In genomic region chr15:98035577-98036010, GRCh38 we compare ENCODE assay signal across 27 cellular contexts.
DNase-seq lines count a peak whose midpoint lies in the region; ATAC-seq, FAIRE-seq and TF ChIP-seq lines count a peak whose summit lies in the region.
"Had no signal": no experiment of that assay in that cellular context is flagged by ENCODE, and none has a peak within 500 bp of the region (broad histone marks: within the 10 kb centered on the region; RNA-seq: fewer than 3 reads in every experiment).

No MANE protein-coding gene starts in this region.

- no peak overlapping the region for H3K4me3 Mint-ChIP-seq in GM23338
- H3K4me3 Mint-ChIP-seq: IgD-negative memory B cell; natural killer cell; stimulated activated naive CD8-positive, alpha-beta T cell treated with anti-CD3 and anti-CD28 coated beads, Interleukin-15, Interleukin-2, amounts not matched to agents 100 ng/mL and 50 ng/mL, for 24 hours; T-helper 1 cell treated with Interleukin-12 subunit alpha and Interleukin-12 subunit beta and Interleukin-4 antibody, amounts not matched to agents 30 μg/mL and 1 μg/mL, for 36 hours had no signal

- no peak overlapping the region for H3K4me3 ChIP-seq in GM23338
- H3K4me3 ChIP-seq in mammary epithelial cell (replicated peaks in 1 of 3; ENCODE audit: insufficient read depth in 1 of 3, low read depth in 2 of 3, low read length in 3 of 3) = peak overlapping the region in 2 of 3 experiments; percentile 20 to 29
- H3K4me3 ChIP-seq in small intestine (ENCODE audit: low read depth in 1 of 2, low read length in 2 of 2) = no peak overlapping the region
- H3K4me3 ChIP-seq: colonic mucosa, MG63, thyroid gland had no signal

- no peak for ATAC-seq in GM23338
- no peak for ATAC-seq in HG03439 (IDR thresholded peaks at IDR 0.05; ENCODE audit: unreplicated experiment)
- ATAC-seq in HG02973 (IDR thresholded peaks at IDR 0.05; ENCODE audit: unreplicated experiment) = no peak
- ATAC-seq: natural killer cell had no signal

- H3K79me2 ChIP-seq in GM23338 (replicated peaks; ENCODE audit: insufficient read depth) (no peaks in the 10 kb centered on the region), mammary epithelial cell (ENCODE audit: insufficient read depth, low read length) (no peaks in the 10 kb centered on the region)

- H4K20me1 ChIP-seq in GM23338 (replicated peaks; ENCODE audit: insufficient read depth) (no peaks in the 10 kb centered on the region), mammary epithelial cell (ENCODE audit: insufficient read depth, low read length) (no peaks in the 10 kb centered on the region)

- intact Hi-C loops in mammary epithelial cell (cut with micrococcal nuclease) = loop anchor here (2.0 kb wide), 2 partner anchors 33 to 75 kb away; partner anchors contain the start of gene ARRDC4

- H3K9me3 Mint-ChIP-seq in GM23338 = no peaks in the 10 kb centered on the region
- H3K9me3 Mint-ChIP-seq: natural killer cell; stimulated activated naive CD8-positive, alpha-beta T cell treated with anti-CD3 and anti-CD28 coated beads, Interleukin-15, Interleukin-2, amounts not matched to agents 100 ng/mL and 50 ng/mL, for 24 hours; T-helper 1 cell treated with Interleukin-12 subunit alpha and Interleukin-12 subunit beta and Interleukin-4 antibody, amounts not matched to agents 30 μg/mL and 1 μg/mL, for 36 hours had no signal

- no peaks in the 10 kb centered on the region for H3K36me3 ChIP-seq in GM23338 (ENCODE audit: insufficient read depth)
- H3K36me3 ChIP-seq in mammary epithelial cell (ENCODE audit: insufficient read depth, low read length) = no peaks in the 10 kb centered on the region
- H3K36me3 ChIP-seq in small intestine (ENCODE audit: control insufficient read depth in 2 of 2, insufficient read depth in 2 of 2, low read length in 2 of 2) = no peaks in the 10 kb centered on the region
- H3K36me3 ChIP-seq: brain microvascular endothelial cell, colonic mucosa, MG63, thyroid gland had no signal

- no peak for FAIRE-seq in small intestine (lab: Jason Lieb, UNC)
- FAIRE-seq: TTC549 had no signal

- dilution Hi-C loops in mammary epithelial cell (cut with HindIII; ENCODE audit: low sequenced_read_pairs) = no loop called here

- no peak for DNase-seq in GM23338 (ENCODE audit: low spot score)
- DNase-seq in mammary epithelial cell = peak; percentile 83
- DNase-seq in islet precursor cell = peak; percentile 72
- DNase-seq in small intestine = peak; percentile 14
- no peak for DNase-seq in NCI-H345 treated with DMSO at 0.1 percent for 48 hours (lab: John Stamatoyannopoulos, UW; ENCODE audit: unreplicated experiment)
- DNase-seq: ACHN; activated CD4-positive, alpha-beta T cell treated with anti-CD3 and anti-CD28 coated beads, Interleukin-2, amount 50 U/mL, for 4 hours; activated naive CD4-positive, alpha-beta T cell treated with anti-CD3 and anti-CD28 coated beads, Interleukin-2, amount 50 U/mL, for 16 hours; amniotic stem cell; brain microvascular endothelial cell; colonic mucosa; DMS79; effector memory CD4-positive, alpha-beta T cell; MG63; natural killer cell; NCI-H1417; NCI-H2029 treated with DMSO at 0.1 percent for 48 hours; NCI-H2227 treated with DMSO at 0.1 percent for 48 hours; NCI-H69; SK-N-SH had no signal

- TSS peak; percentile 37 for BruUV-seq in mammary epithelial cell (replicated peaks; lab: Mats Ljungman, UMichigan)

- H3K9me3 ChIP-seq in mammary epithelial cell (replicated peaks; ENCODE audit: insufficient read depth, low read length) (no peaks in the 10 kb centered on the region), small intestine (ENCODE audit: control insufficient read depth, low read depth) (no peaks in the 10 kb centered on the region)
- H3K9me3 ChIP-seq: colonic mucosa, MG63, SK-N-SH, thyroid gland had no signal

- TF ChIP-seq CTCF in GM23338 (conservative IDR thresholded peaks at IDR 0.05; ENCODE audit: low read depth in 2 of 2) (no peak), mammary epithelial cell (conservative IDR thresholded peaks at IDR 0.05 in 1 of 2, IDR thresholded peaks at IDR 0.05 in 1 of 2; ENCODE audit: extremely low read depth in 1 of 2, insufficient read depth in 1 of 2, low read depth in 1 of 2, low read length in 2 of 2) (no peak)

- H3K36me3 Mint-ChIP-seq in GM23338 (ENCODE audit: low read depth) = no peaks in the 10 kb centered on the region
- H3K36me3 Mint-ChIP-seq: IgD-negative memory B cell, natural killer cell had no signal

- H3K4me2 ChIP-seq in GM23338 (no peak overlapping the region), mammary epithelial cell (ENCODE audit: insufficient read depth, low read depth, low read length) (peak overlapping the region; percentile 96)
- H3K4me2 ChIP-seq: SK-N-SH had no signal

- H3K4me1 ChIP-seq in GM23338 (ENCODE audit: insufficient read depth) = no peaks in the 10 kb centered on the region
- H3K4me1 ChIP-seq in mammary epithelial cell (ENCODE audit: insufficient read depth, low read length) = peaks cover 21% of the 10 kb centered on the region
- H3K4me1 ChIP-seq in small intestine (ENCODE audit: control insufficient read depth in 2 of 2, insufficient read depth in 1 of 2, low read depth in 1 of 2, low read length in 1 of 2) = no peaks in the 10 kb centered on the region
- H3K4me1 ChIP-seq: colonic mucosa had no signal

- H3K27me3 ChIP-seq in GM23338 (ENCODE audit: insufficient read depth) = no peaks in the 10 kb centered on the region
- no peaks in the 10 kb centered on the region for H3K27me3 ChIP-seq in mammary epithelial cell (ENCODE audit: insufficient read depth, low read length)
- H3K27me3 ChIP-seq in small intestine (ENCODE audit: control insufficient read depth in 2 of 2, insufficient read depth in 2 of 2, low read length in 2 of 2) = no peaks in the 10 kb centered on the region
- H3K27me3 ChIP-seq: brain microvascular endothelial cell, colonic mucosa, MG63, thyroid gland had no signal

- CTCF ChIA-PET in mammary epithelial cell (lab: Charles Lee; ENCODE audit: low non-redundant PET) = interaction anchor here (0.5 kb wide), 1 partner anchor 119 kb away, joined by 11 read pairs; no protein-coding TSS in a partner anchor

- peak overlapping the region; percentile 70 for H3K9ac ChIP-seq in mammary epithelial cell (ENCODE audit: insufficient read depth, low read length)
- H3K9ac ChIP-seq: SK-N-SH had no signal

- in situ Hi-C loops in mammary epithelial cell (cut with MboI; ENCODE audit: low sequenced_read_pairs in 2 of 2) = no loop called here

- H3F3A ChIP-seq in GM23338 (replicated peaks; ENCODE audit: low read depth) = no peaks in the 10 kb centered on the region

- peak overlapping the region; percentile 50; the same call in 1 of the 2 replicates for H3K27ac Mint-ChIP-seq in GM23338
- H3K27ac Mint-ChIP-seq: IgD-negative memory B cell; natural killer cell; stimulated activated naive CD8-positive, alpha-beta T cell treated with anti-CD3 and anti-CD28 coated beads, Interleukin-15, Interleukin-2, amounts not matched to agents 100 ng/mL and 50 ng/mL, for 24 hours; T-helper 1 cell treated with Interleukin-12 subunit alpha and Interleukin-12 subunit beta and Interleukin-4 antibody, amounts not matched to agents 30 μg/mL and 1 μg/mL, for 36 hours had no signal

- no peaks in the 10 kb centered on the region for H3K27me3 Mint-ChIP-seq in GM23338 (ENCODE audit: insufficient read depth, low read depth, poor library complexity)
- H3K27me3 Mint-ChIP-seq: IgD-negative memory B cell had no signal

- no peaks in the 10 kb centered on the region for H3K9me2 ChIP-seq in GM23338 (ENCODE audit: insufficient read depth)
- H3K9me2 ChIP-seq: SK-N-SH had no signal

- H2AFZ ChIP-seq in GM23338 = peak overlapping the region; percentile 90; the same call in 1 of the 2 replicates
- peak overlapping the region; percentile 92 for H2AFZ ChIP-seq in mammary epithelial cell (ENCODE audit: low read depth, low read length)

- 33% methylated on average over 2 of the region's 2 CpGs for WGBS in mammary epithelial cell (ENCODE audit: low coverage, missing lambda C conversion rate)
- 60 to 80% (median 74%) methylated on average over 2 of the region's 2 CpGs for WGBS in small intestine, 3 donors

- H3K27ac ChIP-seq in GM23338 (ENCODE audit: low read depth) (no peak overlapping the region), mammary epithelial cell (ENCODE audit: insufficient read depth, low read depth, low read length) (peak overlapping the region; percentile 94), small intestine (ENCODE audit: low read depth in 1 of 2, low read length in 1 of 2) (no peak overlapping the region)
- H3K27ac ChIP-seq: brain microvascular endothelial cell, colonic mucosa, thyroid gland had no signal

- H3K4me1 Mint-ChIP-seq in GM23338 = no peaks in the 10 kb centered on the region
- H3K4me1 Mint-ChIP-seq: IgD-negative memory B cell, natural killer cell had no signal

TF ChIP-seq in GM23338, 12 proteins besides CTCF, POLR2A, EP300 and RAD21:
- TF ChIP-seq EZH2 (IDR thresholded peaks at IDR 0.05; ENCODE audit: low read depth, unreplicated experiment) (no peak), CREB1 (CRISPR knock-in tag; IDR thresholded peaks at IDR 0.05; ENCODE audit: low read depth) (no peak)

Comparison
In these comparisons a context has a peak if more than half of its experiments do, and no peak if none do; other contexts are left out.
1. DNase-seq: peak in mammary epithelial cell (single experiment), islet precursor cell (single experiment) and small intestine (single experiment); none in GM23338 (single experiment) and NCI-H345 treated with DMSO at 0.1 percent for 48 hours (single experiment).
2. H3K4me3 ChIP-seq: peak in mammary epithelial cell (2 of 3); none in GM23338 (single experiment) and small intestine (0 of 2).